ENCODE assay signal across 8 cellular contexts in genomic region chr10:93894516-93895378, GRCh38. TPM values are rescaled to one million over a fixed set of nuclear protein-coding genes. Genes with fewer than 3 reads are reported as not detected.
DNase-seq lines count a peak whose midpoint lies in the region; ATAC-seq, FAIRE-seq and TF ChIP-seq lines count a peak whose summit lies in the region.

No MANE protein-coding gene starts in this region.

- no peak overlapping the region for H4K91ac ChIP-seq in H1 (replicated peaks; ENCODE audit: insufficient read length, low read length)

- no peak overlapping the region for H4K5ac ChIP-seq in H1 (ENCODE audit: insufficient read length, low read depth, low read length)

- intact Hi-C loops in Panc1 (cut with micrococcal nuclease; ENCODE audit: unreplicated experiment): no loop called here

- in situ Hi-C loops in Panc1 (cut with HindIII; ENCODE audit: low pct_unique_long_range_greater_than_20kb, low sequenced_read_pairs): no loop called here

- H3K36me3 ChIP-seq in Panc1 (ENCODE audit: control insufficient read depth, insufficient read depth, low read length) (0 out of 2 replicates have a peak, but pooled peaks cover 2% of the 10 kb centered on the region), H1 (ENCODE audit: control insufficient read depth in 2 of 4, insufficient read depth in 4 of 4, low read length in 3 of 4) (no peaks in the 10 kb centered on the region)

- H4K8ac ChIP-seq in H1 (ENCODE audit: extremely low read depth, insufficient read depth, low read length): no peak overlapping the region

- H3K56ac ChIP-seq in H1 (replicated peaks; ENCODE audit: insufficient read length, low read depth, low read length): no peak overlapping the region

- H2BK120ac ChIP-seq in H1 (replicated peaks; ENCODE audit: low read depth, low read length): no peak overlapping the region

- FAIRE-seq in H1 (lab: Jason Lieb, UNC): no peak

- H3K4me1 ChIP-seq in Panc1 (ENCODE audit: control insufficient read depth, insufficient read depth, low read length): peaks cover 18% of the 10 kb centered on the region
- peaks cover 4 to 19% (median 10%) of the 10 kb centered on the region in 4 experiments; a peak in 6 of 7 replicates for H3K4me1 ChIP-seq in H1 (replicated peaks in 1 of 4; ENCODE audit: control insufficient read depth in 3 of 4, insufficient read depth in 4 of 4, low read length in 3 of 4)

- no peak overlapping the region for H2BK12ac ChIP-seq in H1 (ENCODE audit: low read depth, low read length)

- peaks cover 5% of the 10 kb centered on the region for H3K36me3 Mint-ChIP-seq in activated naive CD4-positive, alpha-beta T cell treated with anti-CD3 and anti-CD28 coated beads, Interleukin-2, amount 10 ng/mL, durations not matched to agents 7 days and 5 days
- peaks cover 14% of the 10 kb centered on the region for H3K36me3 Mint-ChIP-seq in nephron (ENCODE audit: low read depth)

- CTCF ChIA-PET in activated naive CD4-positive, alpha-beta T cell treated with anti-CD3 and anti-CD28 coated beads, Interleukin-2, amount 10 ng/mL, durations not matched to agents 7 days and 5 days (lab: Charles Lee): no interaction called here
- CTCF ChIA-PET in Panc1 (lab: Charles Lee): no interaction called here
- CTCF ChIA-PET in H1 (lab: Charles Lee; ENCODE audit: partially characterized antibody): interaction anchor here (1.0 to 2.8 kb wide), 8 partner anchors 22 to 521 kb away, joined by 3 to 16 read pairs (median 3); no protein-coding TSS in a partner anchor

- no peaks in the 10 kb centered on the region for H3K9me3 Mint-ChIP-seq in activated naive CD4-positive, alpha-beta T cell treated with anti-CD3 and anti-CD28 coated beads, Interleukin-2, amount 10 ng/mL, durations not matched to agents 7 days and 5 days
- no peaks in the 10 kb centered on the region for H3K9me3 Mint-ChIP-seq in nephron

- TF ChIP-seq CTCF in Panc1 (IDR thresholded peaks at IDR 0.05): no peak
- TF ChIP-seq CTCF in H1 (IDR thresholded peaks at IDR 0.05; ENCODE audit: control extremely low read depth in 1 of 3, insufficient read depth in 1 of 3, low read depth in 1 of 3, low read length in 3 of 3): no peak
- TF ChIP-seq CTCF in nephron (IDR thresholded peaks at IDR 0.05; ENCODE audit: unreplicated experiment in 3 of 3): no peak

- H2BK20ac ChIP-seq in H1 (ENCODE audit: low read length): no peak overlapping the region

- no peak for TF ChIP-seq RAD21 in H1 (IDR thresholded peaks at IDR 0.05 in 1 of 2, conservative IDR thresholded peaks at IDR 0.05 in 1 of 2; ENCODE audit: low read depth in 2 of 2, low read length in 2 of 2)

- no peak overlapping the region for H2BK5ac ChIP-seq in H1 (ENCODE audit: low read depth, low read length)

- H3K27ac ChIP-seq in Panc1 (ENCODE audit: low read length) (peak overlapping the region; percentile 85), H1 (ENCODE audit: low read depth, low read length) (no peak overlapping the region)

- H2AFZ ChIP-seq in H1 (ENCODE audit: low read length): 0 out of 2 replicates have a peak overlapping the region, but pooled peaks have one; percentile 0

- H3K9me3 ChIP-seq in Panc1 (ENCODE audit: control insufficient read depth, insufficient read depth, low read depth, low read length): no peaks in the 10 kb centered on the region
- H3K9me3 ChIP-seq in H1 (ENCODE audit: insufficient read depth in 2 of 2, low read depth in 1 of 2, low read length in 1 of 2): no peaks in the 10 kb centered on the region

- BruUV-seq in Panc1 (replicated peaks; lab: Mats Ljungman, UMichigan): TSS peak; percentile 74

- POLR2A ChIA-PET in Panc1 (lab: Charles Lee): no interaction called here
- POLR2A ChIA-PET in H1 (lab: Charles Lee; ENCODE audit: partially characterized antibody): interaction anchor here (1.2 to 1.3 kb wide), 2 partner anchors 10 to 22 kb away, joined by 3 read pairs; no protein-coding TSS in a partner anchor

- no peak for TF ChIP-seq POLR2A in H1 (IDR thresholded peaks at IDR 0.05; ENCODE audit: control extremely low read depth in 1 of 2, low read depth in 2 of 2, low read length in 2 of 2)

- peaks cover 12% of the 10 kb centered on the region for H3K27me3 Mint-ChIP-seq in activated naive CD4-positive, alpha-beta T cell treated with anti-CD3 and anti-CD28 coated beads, Interleukin-2, amount 10 ng/mL, durations not matched to agents 7 days and 5 days
- peaks cover 1% of the 10 kb centered on the region for H3K27me3 Mint-ChIP-seq in nephron (ENCODE audit: low read depth)

- no peak overlapping the region; the same call in 1 of the 2 replicates for H2AK5ac ChIP-seq in H1 (ENCODE audit: low read depth, low read length)

- H3K4ac ChIP-seq in H1 (replicated peaks; ENCODE audit: insufficient read length, low read depth, low read length): no peak overlapping the region

- H3K9ac ChIP-seq in H1 (replicated peaks in 1 of 4; ENCODE audit: extremely low read depth in 1 of 4, low read depth in 3 of 4, low read length in 3 of 4): peak overlapping the region in 3 of 4 experiments; percentile 22 to 68 (median 58); a peak in 5 of 7 replicates

- H3K4me1 Mint-ChIP-seq in activated naive CD4-positive, alpha-beta T cell treated with anti-CD3 and anti-CD28 coated beads, Interleukin-2, amount 10 ng/mL, durations not matched to agents 7 days and 5 days: peaks cover 34% of the 10 kb centered on the region
- H3K4me1 Mint-ChIP-seq in nephron: peaks cover 30% of the 10 kb centered on the region

- no peaks in the 10 kb centered on the region for H3K79me1 ChIP-seq in H1 (ENCODE audit: low read depth, low read length)

- no peak overlapping the region for H2BK15ac ChIP-seq in H1 (ENCODE audit: low read length)

- 43% methylated on average over 22 of the region's 22 CpGs; no CpG with 5 or more reads in 1 of the 2 experiments for WGBS in H1 (ENCODE audit: extremely low coverage in 1 of 2, insufficient coverage in 1 of 2, insufficient read length in 1 of 2, insufficient replicate concordance in 2 of 2, low coverage in 1 of 2, low lambda C conversion rate in 2 of 2, missing lambda C conversion rate in 1 of 2), 2 experiments

- no peak overlapping the region for H3K23ac ChIP-seq in H1 (ENCODE audit: insufficient read length)

- DNase-seq in activated naive CD4-positive, alpha-beta T cell treated with anti-CD3 and anti-CD28 coated beads, Interleukin-2, amount 10 ng/mL, durations not matched to agents 7 days and 5 days: no peak
- DNase-seq in activated naive CD4-positive, alpha-beta T cell treated with anti-CD3 and anti-CD28 coated beads, Interleukin-2, amount 50 U/mL, for 16 hours: no peak
- DNase-seq in Panc1 (ENCODE audit: low read depth, low spot score) (no peak), H1 (ENCODE audit: low read depth in 1 of 2, low spot score in 2 of 2) (no peak), NCI-H1417 treated with DMSO at 0.1 percent for 48 hours (lab: John Stamatoyannopoulos, UW) (no peak), kidney glomerular epithelial cell (lab: John Stamatoyannopoulos, UW) (no peak), NCI-H1694 (lab: John Stamatoyannopoulos, UW) (no peak)

- TF ChIP-seq EP300 in H1 (IDR thresholded peaks at IDR 0.05; ENCODE audit: borderline replicate concordance in 1 of 2, low read depth in 2 of 2, low read length in 2 of 2): no peak

- peak overlapping the region; percentile 71; the same call in 1 of the 2 replicates for H3K18ac ChIP-seq in H1 (ENCODE audit: extremely low read depth, low read length)

- H3K27me3 ChIP-seq in Panc1 (ENCODE audit: control insufficient read depth, insufficient read depth, low read length) (no peaks in the 10 kb centered on the region), H1 (replicated peaks in 1 of 4; ENCODE audit: control insufficient read depth in 3 of 4, extremely low read depth in 1 of 4, insufficient read depth in 3 of 4, low read length in 3 of 4) (peaks cover 0 to 15% (median 12%) of the 10 kb centered on the region in 4 experiments; a peak in 6 of 7 replicates)

- peak overlapping the region; percentile 69 to 85 for H3K4me3 ChIP-seq in Panc1 (ENCODE audit: low read depth in 2 of 2, low read length in 2 of 2)
- H3K4me3 ChIP-seq in H1 (ENCODE audit: extremely low read depth in 1 of 4, insufficient read depth in 2 of 4, low read depth in 3 of 4, low read length in 4 of 4): peak overlapping the region; percentile 64 to 75 (median 69)

- no peak overlapping the region for H3K14ac ChIP-seq in H1 (ENCODE audit: insufficient read length)

- no peaks in the 10 kb centered on the region for H4K20me1 ChIP-seq in H1 (replicated peaks in 1 of 2; ENCODE audit: control insufficient read depth in 1 of 2, insufficient read depth in 2 of 2, low read length in 2 of 2)

- H3K4me3 Mint-ChIP-seq in activated naive CD4-positive, alpha-beta T cell treated with anti-CD3 and anti-CD28 coated beads, Interleukin-2, amount 10 ng/mL, durations not matched to agents 7 days and 5 days: peak overlapping the region; percentile 77
- peak overlapping the region; percentile 91 to 97 (median 94) for H3K4me3 Mint-ChIP-seq in nephron

- ATAC-seq in Panc1: no peak

- H3K23me2 ChIP-seq in H1 (ENCODE audit: low read depth, low read length): peaks cover 8% of the 10 kb centered on the region

- H3K27ac Mint-ChIP-seq in activated naive CD4-positive, alpha-beta T cell treated with anti-CD3 and anti-CD28 coated beads, Interleukin-2, amount 10 ng/mL, durations not matched to agents 7 days and 5 days: peak overlapping the region; percentile 59
- H3K27ac Mint-ChIP-seq in nephron: peak overlapping the region; percentile 60 to 90 (median 65)

- 0 out of 4 replicates have a peak, but pooled peaks cover 0 to 2% of the 10 kb centered on the region in 2 experiments for H3K79me2 ChIP-seq in H1 (ENCODE audit: control insufficient read depth in 1 of 2, insufficient read depth in 2 of 2, low read length in 2 of 2)

- peak overlapping the region; percentile 74 to 84 for H3K4me2 ChIP-seq in H1 (ENCODE audit: insufficient read depth in 1 of 2, low read depth in 2 of 2, low read length in 2 of 2)

TF ChIP-seq in H1, 55 proteins besides CTCF, POLR2A, EP300 and RAD21:
- TF ChIP-seq EZH2 (IDR thresholded peaks at IDR 0.05; ENCODE audit: low read depth, low read length, severe bottlenecking) (peak; percentile 50), SUZ12 (IDR thresholded peaks at IDR 0.05; ENCODE audit: low read length) (peak; percentile 38), CEBPB (IDR thresholded peaks at IDR 0.05; ENCODE audit: low read depth, low read length) (no peak)

RNA-seq across cellular contexts. Expression of gene SLC35G1, which starts 1.0 kb away (rescaled TPM):
- total RNA-seq in Panc1 (2021; ENCODE audit: unreplicated experiment): 13.6 TPM
- 7.9 TPM for polyA plus RNA-seq in Panc1 (2012; ENCODE audit: insufficient read length)
- total RNA-seq in H1 (2021; fragmentation: NEBNext Ultra II Directional; extraction: Animal tissue kit (Norgen Biotek cat#: 25700)): 6.2 and 6.9 TPM in 2 replicates
- polyA plus RNA-seq in H1 (2011; rRNA removed): 3.9 and 6.4 TPM in 2 replicates
- 5.4 TPM for polyA plus RNA-seq in H1 (2011; cell fraction: cytosol; rRNA removed)
- polyA plus RNA-seq in H1 (2011; cell fraction: nucleus; rRNA removed): 6.0 TPM
- 3.2 to 4.8 TPM (median 4.3 TPM) in 4 replicates for polyA plus RNA-seq in H1 (2012, experiment 1 of 2)
- 0.72 TPM for polyA plus RNA-seq in H1 (2012, experiment 2 of 2)
- polyA plus RNA-seq in H1 (2013, experiment 1 of 2): 6.5 TPM
- polyA plus RNA-seq in H1 (2013, experiment 2 of 2): 6.5 TPM
- 8.5 and 11.0 TPM in 2 replicates for polyA minus RNA-seq in H1 (2011; rRNA and poly(A)+ RNA removed)
- polyA minus RNA-seq in H1 (2011; cell fraction: cytosol; rRNA and poly(A)+ RNA removed): 2.1 TPM
- 15.0 TPM for polyA minus RNA-seq in H1 (2011; cell fraction: nucleus; rRNA and poly(A)+ RNA removed)
